ENCODE assay signal across 8 cellular contexts in the genomic region with DNA sequence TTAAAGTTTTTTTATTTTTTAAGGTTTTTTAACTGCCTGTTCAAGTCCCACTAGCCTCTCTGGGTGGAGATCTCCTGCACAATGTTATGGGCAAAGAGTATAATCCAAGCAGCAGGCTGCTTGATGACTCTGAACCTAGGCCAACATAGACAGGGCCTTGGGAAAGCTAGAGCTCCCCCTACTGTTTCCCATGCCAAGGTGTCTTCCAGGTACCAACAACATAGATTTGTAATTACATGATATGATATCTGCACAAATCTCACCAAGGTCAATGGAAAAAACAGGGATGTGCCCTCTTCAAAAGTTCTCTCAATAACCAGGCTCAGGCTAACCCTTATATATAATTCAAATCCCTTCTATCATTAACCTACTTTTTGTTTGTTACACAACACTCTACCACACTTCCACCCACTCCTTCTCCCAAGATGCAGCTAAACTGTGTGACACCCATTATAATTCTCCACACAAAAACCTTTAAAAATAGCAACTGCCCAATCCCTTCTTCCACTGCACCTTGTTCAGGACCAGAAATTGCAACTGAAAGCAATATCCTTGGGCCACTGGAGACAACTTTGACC. TPM values are rescaled to one million over a fixed set of nuclear protein-coding genes. Genes with fewer than 3 reads are reported as not detected.
DNase-seq lines count a peak whose midpoint lies in the region; ATAC-seq, FAIRE-seq and TF ChIP-seq lines count a peak whose summit lies in the region.

No MANE protein-coding gene starts in this region.

- peak; percentile 92 for TF ChIP-seq CTCF in fibroblast of pulmonary artery (IDR thresholded peaks at IDR 0.05; ENCODE audit: low read length, missing control alignments)
- peak; percentile 58 for TF ChIP-seq CTCF in osteocyte (IDR thresholded peaks at IDR 0.05)

- no peak overlapping the region for H3K4me3 Mint-ChIP-seq in osteocyte (ENCODE audit: unreplicated experiment)

- no peak overlapping the region for H3K27ac Mint-ChIP-seq in osteocyte (ENCODE audit: unreplicated experiment)

- H3K4me1 Mint-ChIP-seq in osteocyte (ENCODE audit: unreplicated experiment): peaks cover 20% of the 10 kb centered on the region

- H3K9me3 Mint-ChIP-seq in osteocyte (ENCODE audit: unreplicated experiment): no peaks in the 10 kb centered on the region

- H3K36me3 Mint-ChIP-seq in osteocyte (ENCODE audit: unreplicated experiment): peaks cover 15% of the 10 kb centered on the region

- no peaks in the 10 kb centered on the region for H3K27me3 Mint-ChIP-seq in osteocyte (ENCODE audit: unreplicated experiment)

- DNase-seq in Ammon's horn (ENCODE audit: low spot score) (peak; percentile 48), GM19239 (ENCODE audit: insufficient read length, low spot score) (peak; percentile 19), NCI-H2196 (lab: John Stamatoyannopoulos, UW; ENCODE audit: unreplicated experiment) (peak; percentile 39), fibroblast of pulmonary artery (ENCODE audit: low read depth) (peak; percentile 72), osteocyte (ENCODE audit: extremely low spot score, unreplicated experiment) (no peak), OCI-M2 (lab: John Stamatoyannopoulos, UW; ENCODE audit: unreplicated experiment) (no peak)
- peak; percentile 31 for DNase-seq in activated CD8-positive, alpha-beta memory T cell treated with anti-CD3 and anti-CD28 coated beads, Interleukin-2, amount 50 U/mL, for 4 hours

- H3K4me3 ChIP-seq in fibroblast of pulmonary artery (replicated peaks; ENCODE audit: low read depth, low read length): no peak overlapping the region

- ATAC-seq in HG02623 (IDR thresholded peaks at IDR 0.05; ENCODE audit: unreplicated experiment): no peak

- FAIRE-seq in GM19239 (lab: Jason Lieb, UNC): no peak

RNA-seq across cellular contexts. Expression of a gene that starts 43.8 kb away (rescaled TPM):
- total RNA-seq in osteocyte: 50.3 and 53.7 TPM in 2 replicates

RNA-seq across cellular contexts. Expression of a gene that starts 49.7 kb away (rescaled TPM):
- 94.1 and 94.8 TPM in 2 replicates for total RNA-seq in osteocyte

Comparison
In these comparisons a context has a peak if more than half of its experiments do, and no peak if none do; other contexts are left out.
1. DNase-seq: peak in Ammon's horn (single experiment), GM19239 (single experiment), NCI-H2196 (single experiment), activated CD8-positive, alpha-beta memory T cell treated with anti-CD3 and anti-CD28 coated beads, Interleukin-2, amount 50 U/mL, for 4 hours (single experiment) and fibroblast of pulmonary artery (single experiment); none in osteocyte (single experiment) and OCI-M2 (single experiment).